ENCODE assay signal across 10 cellular contexts in the genomic region with DNA sequence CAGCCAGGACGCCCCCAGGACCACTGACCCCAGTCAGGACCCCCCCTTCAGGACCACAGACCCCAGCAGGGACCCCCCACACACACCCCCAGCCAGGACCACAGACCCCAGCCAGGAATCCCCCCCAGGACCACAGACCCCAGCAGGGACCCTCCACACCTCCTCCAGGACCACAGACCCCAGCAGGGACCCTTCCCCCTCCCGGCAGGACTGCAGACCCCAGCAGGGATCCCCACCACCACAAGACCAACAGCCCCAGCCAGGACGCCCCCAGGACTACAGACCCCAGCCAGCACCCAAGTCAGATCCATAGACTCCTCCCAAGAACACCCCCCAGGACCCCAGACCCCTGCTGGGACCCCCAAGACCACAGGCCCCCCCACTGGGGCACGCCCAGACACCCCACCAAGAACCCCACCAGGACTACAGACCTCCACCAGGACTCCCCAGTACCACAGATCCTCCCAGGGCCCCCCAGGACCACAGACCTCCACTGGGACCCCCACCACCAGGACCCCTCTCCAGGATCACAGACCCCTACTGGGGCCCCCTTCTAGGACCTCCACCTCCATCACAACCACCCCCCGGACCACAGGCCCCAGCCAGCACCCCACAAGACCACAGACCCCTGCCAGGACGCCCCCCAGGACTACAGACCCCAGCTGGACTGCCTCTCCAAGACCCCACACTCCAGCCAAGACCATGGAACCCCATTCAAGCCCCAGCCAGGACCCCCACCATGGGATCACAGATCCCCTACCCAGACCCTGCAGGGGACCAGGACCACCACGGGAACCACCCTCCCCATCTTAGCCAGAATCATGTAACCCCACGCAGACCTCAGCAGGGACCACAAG. TPM values are rescaled to one million over a fixed set of nuclear protein-coding genes. Genes with fewer than 3 reads are reported as not detected.
DNase-seq lines count a peak whose midpoint lies in the region; ATAC-seq and TF ChIP-seq lines count a peak whose summit lies in the region.
"Had no signal": no experiment of that assay in that cellular context is flagged by ENCODE, and none has a peak within 500 bp of the region (broad histone marks: within the 10 kb centered on the region; RNA-seq: fewer than 3 reads in every experiment).

No MANE protein-coding gene starts in this region.

- no peaks in the 10 kb centered on the region for H3K27me3 ChIP-seq in suprapubic skin

- H3K4me3 Mint-ChIP-seq in activated T-cell treated with anti-CD3 and anti-CD28 coated beads, Interleukin-2, amount 50 U/mL, for 4 hours = peak overlapping the region; percentile 72
- H3K4me3 Mint-ChIP-seq in immature natural killer cell = peak overlapping the region; percentile 42 to 84 (median 70)

- no peaks in the 10 kb centered on the region for H3K9me3 ChIP-seq in suprapubic skin
- H3K9me3 ChIP-seq: HAP-1 had no signal

- TF ChIP-seq CTCF in suprapubic skin (IDR thresholded peaks at IDR 0.05) = no peak

- no peaks in the 10 kb centered on the region for H3K36me3 ChIP-seq in suprapubic skin

- WGBS in suprapubic skin = 97% methylated on average over 4 of the region's 8 CpGs

- ATAC-seq in activated T-cell treated with anti-CD3 and anti-CD28 coated beads, Interleukin-2, amount 50 U/mL, for 4 hours = no peak
- ATAC-seq in activated naive CD4-positive, alpha-beta T cell treated with anti-CD3 and anti-CD28 coated beads, Interleukin-2, amount 50 U/mL, for 72 hours = no peak
- ATAC-seq in HG03196 (IDR thresholded peaks at IDR 0.05; ENCODE audit: unreplicated experiment) = no peak

- H3K4me3 ChIP-seq in suprapubic skin = peak overlapping the region; percentile 78

- no peaks in the 10 kb centered on the region for H3K9me3 Mint-ChIP-seq in activated T-cell treated with anti-CD3 and anti-CD28 coated beads, Interleukin-2, amount 50 U/mL, for 4 hours
- H3K9me3 Mint-ChIP-seq in activated naive CD4-positive, alpha-beta T cell treated with anti-CD3 and anti-CD28 coated beads, Interleukin-2, amount 50 U/mL, for 72 hours = no peaks in the 10 kb centered on the region
- H3K9me3 Mint-ChIP-seq in immature natural killer cell = no peaks in the 10 kb centered on the region

- no peak overlapping the region for H3K27ac ChIP-seq in suprapubic skin

- no peaks in the 10 kb centered on the region for H3K27me3 Mint-ChIP-seq in activated T-cell treated with anti-CD3 and anti-CD28 coated beads, Interleukin-2, amount 50 U/mL, for 4 hours (ENCODE audit: low read depth)
- peaks cover 0 to 13% (median 5%) of the 10 kb centered on the region in 3 donors for H3K27me3 Mint-ChIP-seq in immature natural killer cell (ENCODE audit: low read depth in 3 of 3)

- no peak for TF ChIP-seq POLR2A in suprapubic skin (IDR thresholded peaks at IDR 0.05)

- H3K4me1 Mint-ChIP-seq in activated T-cell treated with anti-CD3 and anti-CD28 coated beads, Interleukin-2, amount 50 U/mL, for 4 hours (ENCODE audit: low read depth) = peaks cover 23% of the 10 kb centered on the region
- peaks cover 29 to 32% of the 10 kb centered on the region in 2 donors for H3K4me1 Mint-ChIP-seq in immature natural killer cell

- peak overlapping the region; percentile 72 to 76 for H3K27ac Mint-ChIP-seq in activated naive CD4-positive, alpha-beta T cell treated with anti-CD3 and anti-CD28 coated beads, Interleukin-2, amount 50 U/mL, for 72 hours
- H3K27ac Mint-ChIP-seq in immature natural killer cell = peak overlapping the region in 5 of 6 donors; percentile 63 to 87 (median 79)

- H3K4me1 ChIP-seq in suprapubic skin = peaks cover 42% of the 10 kb centered on the region

- DNase-seq in activated T-cell treated with anti-CD3 and anti-CD28 coated beads, Interleukin-2, amount 50 U/mL, for 4 hours = no peak
- no peak for DNase-seq in activated T-cell treated with anti-CD3 and anti-CD28 coated beads for 4 hours
- peak in 1 of 2 donors; percentile 54 for DNase-seq in activated naive CD4-positive, alpha-beta T cell treated with anti-CD3 and anti-CD28 coated beads, Interleukin-2, amount 50 U/mL, for 72 hours (ENCODE audit: low spot score in 2 of 2)
- no peak for DNase-seq in immature natural killer cell
- peak in 1 of 2 donors; percentile 72 for DNase-seq in suprapubic skin (ENCODE audit: low spot score in 2 of 2)
- DNase-seq in stimulated activated CD8-positive, alpha-beta memory T cell treated with anti-CD3 and anti-CD28 coated beads, Interleukin-4, amount 100 ng/mL, for 48 hours = no peak
- DNase-seq in NCI-H1105 (lab: John Stamatoyannopoulos, UW) = no peak
- DNase-seq: NCI-H1694 treated with DMSO at 0.1 percent for 48 hours had no signal

- H3K36me3 Mint-ChIP-seq in activated T-cell treated with anti-CD3 and anti-CD28 coated beads, Interleukin-2, amount 50 U/mL, for 4 hours (ENCODE audit: insufficient read depth) = peaks cover 4% of the 10 kb centered on the region
- peaks cover 0 to 8% of the 10 kb centered on the region in 2 donors for H3K36me3 Mint-ChIP-seq in activated naive CD4-positive, alpha-beta T cell treated with anti-CD3 and anti-CD28 coated beads, Interleukin-2, amount 50 U/mL, for 72 hours
- H3K36me3 Mint-ChIP-seq in immature natural killer cell = no peaks in the 10 kb centered on the region

- no peak for TF ChIP-seq EP300 in suprapubic skin (IDR thresholded peaks at IDR 0.05)

RNA-seq across cellular contexts. Expression of a gene that starts 0.7 kb away (rescaled TPM):
- 10 to 100 TPM; 19.3 to 23.2 (median 22.0) TPM for total RNA-seq in activated T-cell treated with anti-CD3 and anti-CD28 coated beads, Interleukin-2, amount 50 U/mL, for 4 hours
- total RNA-seq in activated naive CD4-positive, alpha-beta T cell treated with anti-CD3 and anti-CD28 coated beads, Interleukin-2, amount 50 U/mL, for 72 hours = 10 to 100 TPM; 16.4 to 16.6 TPM
- polyA plus RNA-seq in immature natural killer cell = 10 to 100 TPM; 20.0 to 36.4 (median 23.2) TPM
- total RNA-seq in suprapubic skin = 10 to 100 TPM in 3 of 4 donors, 1 to 10 TPM in 1; 8.2 to 35.7 (median 16.1) TPM

RNA-seq across cellular contexts. Expression of a gene that starts 0.7 kb away (rescaled TPM):
- total RNA-seq in activated T-cell treated with anti-CD3 and anti-CD28 coated beads, Interleukin-2, amount 50 U/mL, for 4 hours = 10 to 100 TPM; 28.0 to 38.3 (median 36.3) TPM
- 10 to 100 TPM; 19.2 to 33.4 TPM for total RNA-seq in activated naive CD4-positive, alpha-beta T cell treated with anti-CD3 and anti-CD28 coated beads, Interleukin-2, amount 50 U/mL, for 72 hours
- 10 to 100 TPM; 23.7 to 48.1 (median 41.4) TPM for polyA plus RNA-seq in immature natural killer cell
- 10 to 100 TPM; 41.5 to 67.3 (median 55.1) TPM for total RNA-seq in suprapubic skin
